Comparison of ENCODE assay signal across 1 cellular context in genomic region chr18:36189486-36189885, GRCh38.
TF ChIP-seq lines count a peak whose summit lies in the region.

No MANE protein-coding gene starts in this region.

TF ChIP-seq in GM23338, 12 proteins besides CTCF, POLR2A, EP300 and RAD21 (continued from another document):
- no peak for TF ChIP-seq NANOG (IDR thresholded peaks at IDR 0.05; ENCODE audit: borderline replicate concordance)
- TF ChIP-seq, protein P1, sequence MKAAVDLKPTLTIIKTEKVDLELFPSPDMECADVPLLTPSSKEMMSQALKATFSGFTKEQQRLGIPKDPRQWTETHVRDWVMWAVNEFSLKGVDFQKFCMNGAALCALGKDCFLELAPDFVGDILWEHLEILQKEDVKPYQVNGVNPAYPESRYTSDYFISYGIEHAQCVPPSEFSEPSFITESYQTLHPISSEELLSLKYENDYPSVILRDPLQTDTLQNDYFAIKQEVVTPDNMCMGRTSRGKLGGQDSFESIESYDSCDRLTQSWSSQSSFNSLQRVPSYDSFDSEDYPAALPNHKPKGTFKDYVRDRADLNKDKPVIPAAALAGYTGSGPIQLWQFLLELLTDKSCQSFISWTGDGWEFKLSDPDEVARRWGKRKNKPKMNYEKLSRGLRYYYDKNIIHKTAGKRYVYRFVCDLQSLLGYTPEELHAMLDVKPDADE (IDR thresholded peaks at IDR 0.05): no peak
- TF ChIP-seq EZH2phosphoT487 (IDR thresholded peaks at IDR 0.05; ENCODE audit: unreplicated experiment): no peak
- no peak for TF ChIP-seq ZNF462 (CRISPR knock-in tag; IDR thresholded peaks at IDR 0.05)
- TF ChIP-seq CREB1 (CRISPR knock-in tag; IDR thresholded peaks at IDR 0.05; ENCODE audit: low read depth): no peak
- TF ChIP-seq POLR2AphosphoS5 (IDR thresholded peaks at IDR 0.05; ENCODE audit: low read depth): no peak
- no peak for TF ChIP-seq STAT1 (IDR thresholded peaks at IDR 0.05; ENCODE audit: unreplicated experiment)
- no peak for TF ChIP-seq EZH2 (IDR thresholded peaks at IDR 0.05; ENCODE audit: low read depth, unreplicated experiment)
